In the genomic region with DNA sequence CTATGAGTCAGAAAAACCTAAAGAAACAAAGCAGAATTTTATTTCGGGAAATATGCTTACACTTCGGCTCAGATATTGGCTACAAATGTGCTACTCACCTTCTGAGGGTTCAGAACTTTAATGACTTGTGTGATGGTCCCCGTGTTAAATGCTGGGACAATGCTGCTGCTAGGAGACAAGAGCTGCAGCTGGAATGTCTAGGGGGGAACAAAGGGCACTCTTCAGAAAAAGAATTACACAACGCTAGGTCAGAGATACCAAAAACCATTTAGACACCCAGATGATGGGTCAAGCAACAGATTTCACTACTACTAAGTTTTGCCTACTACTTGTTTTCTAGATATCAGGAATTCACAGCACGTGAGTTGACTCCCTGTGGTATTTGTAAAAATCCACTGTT, we compare ENCODE assay signal across 22 cellular contexts.
"Had no signal": no experiment of that assay in that cellular context is flagged by ENCODE, and none has a peak within 500 bp of the region (broad histone marks: within the 10 kb centered on the region; RNA-seq: fewer than 3 reads in every experiment).

No MANE protein-coding gene starts in this region.

- H3K9me3 Mint-ChIP-seq: activated CD4-positive, alpha-beta T cell treated with anti-CD3 and anti-CD28 coated beads, Interleukin-2, amount 10 ng/mL, durations not matched to agents 24 days and 14 days; activated CD8-positive, alpha-beta T cell treated with anti-CD3 and anti-CD28 coated beads for 36 hours; activated naive CD4-positive, alpha-beta T cell treated with anti-CD3 and anti-CD28 coated beads, Interleukin-2, amount 50 U/mL, for 72 hours; dendritic cell treated with granulocyte-macrophage colony-stimulating factor and Interleukin-4, amounts not matched to agents 40 ng/mL and 50 ng/mL, for 4 days; memory B cell had no signal

- H3K27ac ChIP-seq: brain microvascular endothelial cell, esophagus muscularis mucosa, prostate gland, right atrium auricular region, spleen, tibial artery, uterus had no signal

- DNase-seq: activated CD4-positive, alpha-beta T cell treated with anti-CD3 and anti-CD28 coated beads, Interleukin-2, amount 10 ng/mL, durations not matched to agents 24 days and 14 days; activated CD8-positive, alpha-beta memory T cell treated with anti-CD3 and anti-CD28 coated beads, Interleukin-2, amount 10 ng/mL, durations not matched to agents 7 days and 5 days; activated CD8-positive, alpha-beta T cell treated with anti-CD3 and anti-CD28 coated beads for 36 hours; activated T-cell treated with anti-CD3 and anti-CD28 coated beads for 4 hours; aorta; brain microvascular endothelial cell; caudate nucleus; effector memory CD4-positive, alpha-beta T cell; spleen; stimulated activated CD4-positive, alpha-beta T cell treated with anti-CD3 and anti-CD28 coated beads, Interleukin-4, amount 100 ng/mL, for 1 hour; stimulated activated naive CD4-positive, alpha-beta T cell treated with Interleukin-2 at 50 U/mL for 16 hours; SW 1271; tibial artery; uterus had no signal

- FAIRE-seq: frontal cortex had no signal

- H3K36me3 ChIP-seq: uterus had no signal

- ATAC-seq: activated CD4-positive, CD25-positive, alpha-beta regulatory T cell treated with anti-CD3 and anti-CD28 coated beads, Interleukin-2, amount 50 U/mL, for 24 hours; activated CD8-positive, alpha-beta memory T cell treated with anti-CD3 and anti-CD28 coated beads, Interleukin-2, amount 10 ng/mL, durations not matched to agents 7 days and 5 days; activated CD8-positive, alpha-beta T cell treated with anti-CD3 and anti-CD28 coated beads for 36 hours; activated naive CD4-positive, alpha-beta T cell treated with anti-CD3 and anti-CD28 coated beads, Interleukin-2, amount 50 U/mL, for 72 hours had no signal

- H3K27me3 Mint-ChIP-seq: activated CD4-positive, alpha-beta T cell treated with anti-CD3 and anti-CD28 coated beads, Interleukin-2, amount 10 ng/mL, durations not matched to agents 24 days and 14 days; activated CD8-positive, alpha-beta memory T cell treated with anti-CD3 and anti-CD28 coated beads, Interleukin-2, amount 10 ng/mL, durations not matched to agents 7 days and 5 days; activated CD8-positive, alpha-beta T cell treated with anti-CD3 and anti-CD28 coated beads for 36 hours; dendritic cell treated with granulocyte-macrophage colony-stimulating factor and Interleukin-4, amounts not matched to agents 40 ng/mL and 50 ng/mL, for 4 days; memory B cell had no signal

- H3K9me3 ChIP-seq: esophagus muscularis mucosa, prostate gland, right atrium auricular region, spleen, tibial artery, uterus had no signal

- H3K27me3 ChIP-seq: brain microvascular endothelial cell, esophagus muscularis mucosa, right atrium auricular region, spleen, tibial artery, uterus had no signal

- H3K27ac Mint-ChIP-seq: activated CD4-positive, alpha-beta T cell treated with anti-CD3 and anti-CD28 coated beads, Interleukin-2, amount 10 ng/mL, durations not matched to agents 24 days and 14 days; activated CD8-positive, alpha-beta memory T cell treated with anti-CD3 and anti-CD28 coated beads, Interleukin-2, amount 10 ng/mL, durations not matched to agents 7 days and 5 days; activated CD8-positive, alpha-beta T cell treated with anti-CD3 and anti-CD28 coated beads for 36 hours; activated naive CD4-positive, alpha-beta T cell treated with anti-CD3 and anti-CD28 coated beads, Interleukin-2, amount 50 U/mL, for 72 hours; dendritic cell treated with granulocyte-macrophage colony-stimulating factor and Interleukin-4, amounts not matched to agents 40 ng/mL and 50 ng/mL, for 4 days; memory B cell had no signal

- H3K4me1 Mint-ChIP-seq: activated CD8-positive, alpha-beta memory T cell treated with anti-CD3 and anti-CD28 coated beads, Interleukin-2, amount 10 ng/mL, durations not matched to agents 7 days and 5 days had no signal

- H3K4me1 ChIP-seq: esophagus muscularis mucosa, prostate gland, right atrium auricular region, spleen, tibial artery, uterus had no signal

- H3K4me3 ChIP-seq: esophagus muscularis mucosa, prostate gland, right atrium auricular region, spleen, tibial artery, uterus had no signal

- H3K4me3 Mint-ChIP-seq: activated CD4-positive, alpha-beta T cell treated with anti-CD3 and anti-CD28 coated beads, Interleukin-2, amount 10 ng/mL, durations not matched to agents 24 days and 14 days; activated CD8-positive, alpha-beta memory T cell treated with anti-CD3 and anti-CD28 coated beads, Interleukin-2, amount 10 ng/mL, durations not matched to agents 7 days and 5 days; activated CD8-positive, alpha-beta T cell treated with anti-CD3 and anti-CD28 coated beads for 36 hours; dendritic cell treated with granulocyte-macrophage colony-stimulating factor and Interleukin-4, amounts not matched to agents 40 ng/mL and 50 ng/mL, for 4 days; memory B cell had no signal
